29 cellular contexts compared by ENCODE assay signal in genomic region chr12:92528586-92528985, GRCh38.
"Had no signal": no experiment of that assay in that cellular context is flagged by ENCODE, and none has a peak within 500 bp of the region (broad histone marks: within the 10 kb centered on the region; RNA-seq: fewer than 3 reads in every experiment).

No MANE protein-coding gene starts in this region.

- H3K4me3 Mint-ChIP-seq: activated B cell treated with CpG ODN at 0.5 μM for 24 hours; activated CD4-positive, alpha-beta memory T cell treated with anti-CD3 and anti-CD28 coated beads for 36 hours; activated naive CD8-positive, alpha-beta T cell treated with anti-CD3 and anti-CD28 coated beads for 36 hours; activated T-cell treated with anti-CD3 and anti-CD28 coated beads, Interleukin-2, amount 50 U/mL, for 72 hours; activated T-helper 17 cell treated with anti-CD3 and anti-CD28 coated beads, Interleukin-2, amount 50 U/mL, for 72 hours had no signal

- H3K9me3 Mint-ChIP-seq: activated B cell treated with CpG ODN at 0.5 μM for 24 hours had no signal

- ATAC-seq: activated T-cell treated with anti-CD3 and anti-CD28 coated beads, Interleukin-2, amount 50 U/mL, for 72 hours; activated T-helper 17 cell treated with anti-CD3 and anti-CD28 coated beads, Interleukin-2, amount 50 U/mL, for 72 hours had no signal

- DNase-seq: activated B cell treated with CpG ODN at 0.5 μM for 24 hours; activated CD4-positive, alpha-beta memory T cell treated with anti-CD3 and anti-CD28 coated beads for 36 hours; activated CD4-positive, alpha-beta T cell treated with anti-CD3 and anti-CD28 coated beads, Interleukin-2, amount 50 U/mL, for 1 hour; activated effector memory CD4-positive, alpha-beta T cell treated with anti-CD3 and anti-CD28 coated beads, Interleukin-2, amount 50 U/mL, for 16 hours; activated naive CD4-positive, alpha-beta T cell; activated naive CD4-positive, alpha-beta T cell treated with anti-CD3 and anti-CD28 coated beads, Interleukin-2, amount 50 U/mL, for 16 hours; activated naive CD8-positive, alpha-beta T cell treated with anti-CD3 and anti-CD28 coated beads for 36 hours; activated T-cell treated with anti-CD3 and anti-CD28 coated beads, Interleukin-2, amount 50 U/mL, for 1 hour; activated T-cell treated with anti-CD3 and anti-CD28 coated beads, Interleukin-2, amount 50 U/mL, for 72 hours; amniotic stem cell; aorta; brain microvascular endothelial cell; central memory CD4-positive, alpha-beta T cell; MG63; NCI-H1048; NCI-H1105 treated with DMSO at 0.1 percent for 48 hours; NCI-H1436; NCI-H1694; NCI-H1930; NCI-H510A; NCI-H526; NCI-H748 treated with DMSO at 0.1 percent for 48 hours; PC-9; Right ventricle myocardium superior; SW 1271; T-helper 1 cell; T-helper 2 cell; T-helper 9 cell had no signal

- H3K27ac Mint-ChIP-seq: activated B cell treated with CpG ODN at 0.5 μM for 24 hours; activated CD4-positive, alpha-beta memory T cell treated with anti-CD3 and anti-CD28 coated beads for 36 hours; activated naive CD8-positive, alpha-beta T cell treated with anti-CD3 and anti-CD28 coated beads for 36 hours had no signal

- H3K27me3 Mint-ChIP-seq: activated B cell treated with CpG ODN at 0.5 μM for 24 hours; activated CD4-positive, alpha-beta memory T cell treated with anti-CD3 and anti-CD28 coated beads for 36 hours; activated naive CD8-positive, alpha-beta T cell treated with anti-CD3 and anti-CD28 coated beads for 36 hours; activated T-helper 17 cell treated with anti-CD3 and anti-CD28 coated beads, Interleukin-2, amount 50 U/mL, for 72 hours had no signal
